1 cellular context compared by ENCODE assay signal in the genomic region with DNA sequence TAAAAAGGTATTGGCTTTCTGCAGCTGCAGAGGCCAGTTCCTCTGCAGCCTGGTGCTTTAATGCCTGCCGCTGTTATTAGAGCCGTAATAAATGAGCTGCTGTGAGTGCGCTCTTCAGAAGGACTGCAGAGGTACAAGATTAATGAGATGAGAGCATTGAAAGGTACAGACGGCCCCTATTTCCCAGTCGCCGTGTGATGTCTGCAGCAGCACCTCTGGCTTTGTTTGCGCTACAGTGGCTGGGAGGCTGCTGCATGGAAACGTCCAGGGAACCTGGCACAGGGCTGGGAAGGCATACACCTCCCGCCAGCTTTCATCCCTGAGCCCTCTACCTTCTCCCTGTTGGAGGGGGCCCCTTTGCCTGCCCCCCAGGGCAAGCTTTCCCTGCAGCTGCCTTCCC.
TF ChIP-seq lines count a peak whose summit lies in the region.

No MANE protein-coding gene starts in this region.

TF ChIP-seq in HepG2, 621 proteins besides CTCF, POLR2A, EP300 and RAD21 (continued from another document):
- TF ChIP-seq ZNF550 (CRISPR knock-in tag; IDR thresholded peaks at IDR 0.05; ENCODE audit: borderline replicate concordance) (no peak), CREB1 (IDR thresholded peaks at IDR 0.05) (no peak), CREB1 (CRISPR knock-in tag; IDR thresholded peaks at IDR 0.05) (no peak), KDM1A (CRISPR knock-in tag; IDR thresholded peaks at IDR 0.05) (no peak), MLLT10 (CRISPR knock-in tag; IDR thresholded peaks at IDR 0.05) (no peak), ZNF782 (CRISPR knock-in tag; IDR thresholded peaks at IDR 0.05; ENCODE audit: borderline replicate concordance) (no peak), REPIN1 (CRISPR knock-in tag; IDR thresholded peaks at IDR 0.05; ENCODE audit: borderline replicate concordance, low read depth) (no peak)
